2 cellular contexts compared by ENCODE assay signal in the genomic region with DNA sequence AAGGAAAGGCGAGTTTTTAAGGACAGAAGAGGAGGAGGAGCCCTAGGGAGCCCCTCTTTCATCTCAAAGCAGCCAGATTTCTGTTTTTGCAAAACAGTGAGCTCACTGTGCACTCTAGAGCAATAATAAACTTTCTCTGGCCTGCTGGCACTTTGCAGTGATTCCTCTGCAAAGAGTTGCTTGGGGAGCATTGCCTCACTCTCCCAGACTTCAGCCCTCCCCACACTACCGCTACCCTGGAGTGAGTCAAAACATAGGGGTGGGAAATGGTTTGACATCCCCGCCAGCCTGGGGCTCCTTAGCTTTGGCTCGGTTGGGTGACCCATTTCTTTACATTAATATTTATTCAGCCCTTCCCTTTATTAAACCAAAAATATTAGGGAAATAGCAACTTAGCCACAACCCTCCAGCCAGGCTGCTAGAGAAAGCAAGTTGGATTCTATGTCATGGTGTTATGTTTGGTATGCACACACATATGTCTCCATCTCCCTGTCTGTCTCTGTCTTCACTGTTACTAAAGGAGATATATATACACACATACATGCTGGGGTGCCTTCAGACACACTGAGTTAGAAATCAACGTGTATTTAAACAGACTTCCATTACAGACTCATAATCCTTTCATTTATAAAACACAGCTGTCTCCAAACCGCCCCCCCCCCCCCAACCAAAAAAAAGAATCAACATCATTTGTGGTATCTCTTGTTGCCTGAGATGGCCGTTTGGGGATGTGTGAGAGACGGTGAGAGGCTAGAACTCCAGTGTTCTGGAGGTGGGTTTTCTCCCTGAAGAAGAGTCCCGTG.
TF ChIP-seq lines count a peak whose summit lies in the region.

No MANE protein-coding gene starts in this region.

TF ChIP-seq in GM23338, 12 proteins besides CTCF, POLR2A, EP300 and RAD21 (continued from another document):
- TF ChIP-seq, protein P1, sequence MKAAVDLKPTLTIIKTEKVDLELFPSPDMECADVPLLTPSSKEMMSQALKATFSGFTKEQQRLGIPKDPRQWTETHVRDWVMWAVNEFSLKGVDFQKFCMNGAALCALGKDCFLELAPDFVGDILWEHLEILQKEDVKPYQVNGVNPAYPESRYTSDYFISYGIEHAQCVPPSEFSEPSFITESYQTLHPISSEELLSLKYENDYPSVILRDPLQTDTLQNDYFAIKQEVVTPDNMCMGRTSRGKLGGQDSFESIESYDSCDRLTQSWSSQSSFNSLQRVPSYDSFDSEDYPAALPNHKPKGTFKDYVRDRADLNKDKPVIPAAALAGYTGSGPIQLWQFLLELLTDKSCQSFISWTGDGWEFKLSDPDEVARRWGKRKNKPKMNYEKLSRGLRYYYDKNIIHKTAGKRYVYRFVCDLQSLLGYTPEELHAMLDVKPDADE (IDR thresholded peaks at IDR 0.05), result no peak
- TF ChIP-seq STAT1 (IDR thresholded peaks at IDR 0.05; ENCODE audit: unreplicated experiment), result no peak

TF ChIP-seq in SK-N-SH, 30 proteins besides CTCF, POLR2A, EP300 and RAD21 (continued from another document):
- no peak for TF ChIP-seq FOSL2 (IDR thresholded peaks at IDR 0.05; ENCODE audit: borderline replicate concordance, low read depth)
- TF ChIP-seq YY1 (IDR thresholded peaks at IDR 0.05; ENCODE audit: low read depth), result no peak
TF ChIP-seq in SK-N-SH: peak in this region for 1.
